ENCODE assay signal across 19 cellular contexts in genomic region chr13:27559714-27560113, GRCh38.
DNase-seq lines count a peak whose midpoint lies in the region; ATAC-seq and TF ChIP-seq lines count a peak whose summit lies in the region.
"Had no signal": no experiment of that assay in that cellular context is flagged by ENCODE, and none has a peak within 500 bp of the region (broad histone marks: within the 10 kb centered on the region; RNA-seq: fewer than 3 reads in every experiment).

No MANE protein-coding gene starts in this region.

- intact Hi-C loops in testis (cut with DNase I; ENCODE audit: low total_unique reads): no loop called here

- CTCF ChIA-PET in T-cell (lab: Charles Lee): no interaction called here

- no peak overlapping the region for H3K27ac ChIP-seq in testis
- H3K27ac ChIP-seq: RWPE1 had no signal

- no peaks in the 10 kb centered on the region for H3K4me1 ChIP-seq in testis

- no peaks in the 10 kb centered on the region for H3K36me3 ChIP-seq in testis (ENCODE audit: low read depth, missing control alignments)

- no peak overlapping the region for H3K4me3 ChIP-seq in epithelial cell of esophagus (ENCODE audit: low read length)
- no peak overlapping the region for H3K4me3 ChIP-seq in testis
- H3K4me3 ChIP-seq: GM23338, MG63 had no signal

- H3K9me3 ChIP-seq in testis: no peaks in the 10 kb centered on the region
- H3K9me3 ChIP-seq: MG63 had no signal

- peak overlapping the region in 1 of 2 donors; percentile 9 for H3K27ac Mint-ChIP-seq in T-cell
- H3K27ac Mint-ChIP-seq in stimulated activated effector memory CD8-positive, alpha-beta T cell treated with anti-CD3 and anti-CD28 coated beads, Interleukin-12 subunit alpha, Interleukin-12 subunit beta, amount 100 ng/mL, for 72 hours: peak overlapping the region; percentile 45
- H3K27ac Mint-ChIP-seq: GM23338 had no signal

- no peak for TF ChIP-seq POLR2A in testis (IDR thresholded peaks at IDR 0.05)

- WGBS in testis, 2 donors: 88 to 93% methylated on average over 2 of the region's 2 CpGs

- ATAC-seq in activated CD4-positive, CD25-positive, alpha-beta regulatory T cell treated with anti-CD3 and anti-CD28 coated beads, Interleukin-2, amount 50 U/mL, for 24 hours: peak; percentile 38 to 74
- peak in 2 of 4 experiments; percentile 63 to 68 for ATAC-seq in T-cell (replicated peaks in 1 of 4)
- peak; percentile 88 for ATAC-seq in stimulated activated effector memory CD8-positive, alpha-beta T cell treated with anti-CD3 and anti-CD28 coated beads, Interleukin-12 subunit alpha, Interleukin-12 subunit beta, amount 100 ng/mL, for 72 hours
- ATAC-seq in GM18873 (IDR thresholded peaks at IDR 0.05; ENCODE audit: low FRiP score, unreplicated experiment): no peak
- ATAC-seq: GM23338 had no signal

- peaks cover 37% of the 10 kb centered on the region for H3K36me3 Mint-ChIP-seq in T-cell
- H3K36me3 Mint-ChIP-seq in stimulated activated effector memory CD8-positive, alpha-beta T cell treated with anti-CD3 and anti-CD28 coated beads, Interleukin-12 subunit alpha, Interleukin-12 subunit beta, amount 100 ng/mL, for 72 hours: peaks cover 10% of the 10 kb centered on the region

- POLR2A ChIA-PET in T-cell (lab: Charles Lee): interaction anchor here (0.6 to 0.7 kb wide), 4 partner anchors 10 to 388 kb away, joined by 3 to 4 read pairs (median 3); no protein-coding TSS in a partner anchor

- no peaks in the 10 kb centered on the region for H3K9me3 Mint-ChIP-seq in T-cell
- H3K9me3 Mint-ChIP-seq in stimulated activated effector memory CD8-positive, alpha-beta T cell treated with anti-CD3 and anti-CD28 coated beads, Interleukin-12 subunit alpha, Interleukin-12 subunit beta, amount 100 ng/mL, for 72 hours: no peaks in the 10 kb centered on the region
- H3K9me3 Mint-ChIP-seq: GM23338 had no signal

- H3K27me3 ChIP-seq in testis: no peaks in the 10 kb centered on the region
- H3K27me3 ChIP-seq: MG63 had no signal

- H3K4me3 Mint-ChIP-seq in T-cell: no peak overlapping the region
- H3K4me3 Mint-ChIP-seq in stimulated activated effector memory CD8-positive, alpha-beta T cell treated with anti-CD3 and anti-CD28 coated beads, Interleukin-12 subunit alpha, Interleukin-12 subunit beta, amount 100 ng/mL, for 72 hours: no peak overlapping the region
- H3K4me3 Mint-ChIP-seq: GM23338 had no signal

- no peaks in the 10 kb centered on the region for H3K27me3 Mint-ChIP-seq in T-cell

- no peak for TF ChIP-seq CTCF in epithelial cell of esophagus (IDR thresholded peaks at IDR 0.05; ENCODE audit: insufficient read depth, low read depth, low read length, missing control alignments)
- TF ChIP-seq CTCF in testis (IDR thresholded peaks at IDR 0.05): no peak

- H3K4me1 Mint-ChIP-seq in T-cell: peaks cover 9 to 26% (median 26%) of the 10 kb centered on the region in 3 donors
- peaks cover 17% of the 10 kb centered on the region for H3K4me1 Mint-ChIP-seq in stimulated activated effector memory CD8-positive, alpha-beta T cell treated with anti-CD3 and anti-CD28 coated beads, Interleukin-12 subunit alpha, Interleukin-12 subunit beta, amount 100 ng/mL, for 72 hours
- H3K4me1 Mint-ChIP-seq: GM23338 had no signal

- no peak for DNase-seq in activated CD4-positive, CD25-positive, alpha-beta regulatory T cell treated with anti-CD3 and anti-CD28 coated beads, Interleukin-2, amount 50 U/mL, for 72 hours
- DNase-seq in T-cell (peak in 23 of 34 experiments; percentile 5 to 39 (median 18)), epithelial cell of esophagus (ENCODE audit: low read depth) (peak; percentile 59), testis (no peak), NCI-H1105 (lab: John Stamatoyannopoulos, UW) (no peak)
- no peak for DNase-seq in stimulated activated effector memory CD8-positive, alpha-beta T cell treated with anti-CD3 and anti-CD28 coated beads, Interleukin-12 subunit alpha, Interleukin-12 subunit beta, amount 100 ng/mL, for 72 hours (ENCODE audit: low spot score in 2 of 2)
- DNase-seq: GF-D8, IMR-90, Karpas-422, MG63, NCI-H1092, NCI-H2107, NCI-H2227 treated with DMSO at 0.1 percent for 48 hours, NCI-H524 treated with DMSO at 0.1 percent for 48 hours, OCI-M1 had no signal

Comparison
In these comparisons a context has a peak if more than half of its experiments do, and no peak if none do; other contexts are left out.
1. DNase-seq: peak in T-cell (23 of 34) and epithelial cell of esophagus (single experiment); none in activated CD4-positive, CD25-positive, alpha-beta regulatory T cell treated with anti-CD3 and anti-CD28 coated beads, Interleukin-2, amount 50 U/mL, for 72 hours (single experiment), stimulated activated effector memory CD8-positive, alpha-beta T cell treated with anti-CD3 and anti-CD28 coated beads, Interleukin-12 subunit alpha, Interleukin-12 subunit beta, amount 100 ng/mL, for 72 hours (0 of 2), testis (single experiment) and NCI-H1105 (single experiment).